ENCODE assay signal across 8 cellular contexts in genomic region chr7:135171581-135172291, GRCh38. TPM values are rescaled to one million over a fixed set of nuclear protein-coding genes. Genes with fewer than 3 reads are reported as not detected.
A peak's percentile ranks its signal among the peaks of the same experiment; 100 is the strongest.
DNase-seq lines count a peak whose midpoint lies in the region; ATAC-seq, FAIRE-seq and TF ChIP-seq lines count a peak whose summit lies in the region.
"Not testable (repeated sequence)": the region's sequence is repeated elsewhere in the genome, so short reads cannot be mapped to it uniquely, and the experiment has no call there.

No MANE protein-coding gene starts in this region.

- DNase-seq in Caco-2; WTC11 (ENCODE audit: low spot score): not testable (repeated sequence)
- DNase-seq in HuH-7 (ENCODE audit: low spot score) = peak; percentile 76
- DNase-seq in fibroblast of mammary gland (ENCODE audit: low read depth) = peak; percentile 39
- peak; percentile 83 for DNase-seq in HepG2 (ENCODE audit: low spot score)
- DNase-seq in tibial artery = peak in 1 of 2 donors; percentile 91

- H3K27me3 ChIP-seq in Caco-2 (replicated peaks; ENCODE audit: control insufficient read depth, insufficient read depth, low read length); HepG2 (ENCODE audit: control insufficient read depth in 1 of 2, insufficient read depth in 2 of 2, low read length in 2 of 2); parathyroid adenoma (ENCODE audit: control insufficient read depth, insufficient read depth, low read length); tibial artery: not testable (repeated sequence)

- TF ChIP-seq EP300 in HepG2 (IDR thresholded peaks at IDR 0.05; ENCODE audit: low read depth in 2 of 2, low read length in 2 of 2); HepG2 (CRISPR knock-in tag; IDR thresholded peaks at IDR 0.05; ENCODE audit: borderline replicate concordance): not testable (repeated sequence)

- BruUV-seq in Caco-2 (replicated peaks; lab: Mats Ljungman, UMichigan) (TSS peak; percentile 50), HepG2 (replicated peaks; lab: Mats Ljungman, UMichigan) (TSS peak; percentile 60)

- H3K4me3 Mint-ChIP-seq in Caco-2 (ENCODE audit: unreplicated experiment) = peak overlapping the region; percentile 85
- H3K4me3 Mint-ChIP-seq in WTC11 = peak overlapping the region; percentile 90
- H3K4me3 Mint-ChIP-seq in brain = peak overlapping the region; percentile 82 to 95 (median 85)

- H3K9me3 Mint-ChIP-seq in Caco-2 (ENCODE audit: unreplicated experiment) = peaks cover 11% of the 10 kb centered on the region
- H3K9me3 Mint-ChIP-seq in WTC11, brain: not testable (repeated sequence)

- not testable (repeated sequence) for H2AFZ ChIP-seq in HepG2 (ENCODE audit: low read length)
- H2AFZ ChIP-seq in parathyroid adenoma = peak overlapping the region; percentile 92

- H3K4me3 ChIP-seq in Caco-2 (ENCODE audit: low read depth, low read length); fibroblast of mammary gland (ENCODE audit: control insufficient read depth, low read depth, low read length); parathyroid adenoma (ENCODE audit: low read depth, low read length): not testable (repeated sequence)
- H3K4me3 ChIP-seq in HepG2 (replicated peaks in 1 of 3; ENCODE audit: insufficient read depth in 1 of 3, low read depth in 2 of 3, low read length in 3 of 3) (peak overlapping the region; percentile 70 to 95 (median 84); a peak in 5 of 6 replicates), tibial artery (peak overlapping the region; percentile 78 to 99)

- CTCF ChIA-PET in Caco-2 (lab: Charles Lee) (interaction anchor here (0.7 to 2.2 kb wide), 2 partner anchors 185 to 447 kb away, joined by 3 to 8 read pairs; partner anchors contain the start of gene AGBL3), WTC11 (lab: Charles Lee) (interaction anchor here (1.3 to 2.1 kb wide), 4 partner anchors 17 to 188 kb away, joined by 3 to 7 read pairs (median 5); partner anchors contain the start of gene AGBL3), HepG2 (lab: Yijun Ruan, JAX; ENCODE audit: low intra/inter-chr PET ratio, low total read pairs) (interaction anchor here (1.3 to 2.4 kb wide), 2 partner anchors 185 to 538 kb away, joined by 3 to 11 read pairs; partner anchors contain the start of gene AGBL3)

- TF ChIP-seq RAD21 in HepG2 (CRISPR knock-in tag; IDR thresholded peaks at IDR 0.05) = 0 out of 2 replicates have a peak, but pooled peaks have one; percentile 20

- peak overlapping the region; percentile 92 for H3K9ac ChIP-seq in HepG2 (ENCODE audit: insufficient read depth, low read depth, low read length)
- H3K9ac ChIP-seq in parathyroid adenoma = not testable (repeated sequence)

- H3K4me1 Mint-ChIP-seq in Caco-2 (ENCODE audit: low read depth, unreplicated experiment) (peaks cover 24% of the 10 kb centered on the region), WTC11 (peaks cover 36% of the 10 kb centered on the region), brain (peaks cover 45% of the 10 kb centered on the region)

- peak overlapping the region; percentile 74 for H3K4me2 ChIP-seq in HepG2 (ENCODE audit: low read depth, low read length)
- H3K4me2 ChIP-seq in parathyroid adenoma (ENCODE audit: low read length) = not testable (repeated sequence)

- not testable (repeated sequence) for H3K9me3 ChIP-seq in Caco-2; HepG2 (ENCODE audit: low read length); parathyroid adenoma (ENCODE audit: control insufficient read depth, low read length); tibial artery

- H3K27ac ChIP-seq in HepG2 (ENCODE audit: extremely low read length, insufficient read depth, low read length) = peak overlapping the region; percentile 87
- H3K27ac ChIP-seq in parathyroid adenoma = peak overlapping the region; percentile 81
- peak overlapping the region; percentile 93 to 97 for H3K27ac ChIP-seq in tibial artery

- in situ Hi-C loops in HepG2 (cut with HindIII; ENCODE audit: extremely low pct_ligation_motif_present, low pct_unique_long_range_greater_than_20kb) = not testable (repeated sequence)

- H3K36me3 Mint-ChIP-seq in Caco-2 (ENCODE audit: insufficient read depth, unreplicated experiment) (peaks cover 46% of the 10 kb centered on the region), WTC11 (peaks cover 22% of the 10 kb centered on the region), brain (peaks cover 14% of the 10 kb centered on the region)

- POLR2A ChIA-PET in Caco-2 (lab: Charles Lee); WTC11 (lab: Charles Lee): not testable (repeated sequence)
- POLR2A ChIA-PET in HepG2 (lab: Yijun Ruan, JAX) = interaction anchor here (0.7 to 4.4 kb wide), 16 partner anchors 8 to 526 kb away, joined by 3 to 30 read pairs (median 5); partner anchors contain the start of genes AGBL3, BPGM, TMEM140 and WDR91

- peak overlapping the region; percentile 94 for H3K27ac Mint-ChIP-seq in Caco-2 (ENCODE audit: unreplicated experiment)
- peak overlapping the region; percentile 95 for H3K27ac Mint-ChIP-seq in WTC11
- H3K27ac Mint-ChIP-seq in brain = peak overlapping the region; percentile 73 to 98 (median 91)

- not testable (repeated sequence) for H3K27me3 Mint-ChIP-seq in Caco-2 (ENCODE audit: insufficient read depth, unreplicated experiment); WTC11 (ENCODE audit: low read depth); brain

- ATAC-seq in WTC11 = not testable (repeated sequence)
- peak; percentile 65 for ATAC-seq in HepG2

- peak; percentile 72 to 82 for TF ChIP-seq POLR2A in HepG2 (IDR thresholded peaks at IDR 0.05; ENCODE audit: insufficient read depth in 1 of 2, low read depth in 2 of 2, low read length in 2 of 2)

- H3K79me2 ChIP-seq in HepG2 (ENCODE audit: insufficient read depth, low read length) = peaks cover 69% of the 10 kb centered on the region
- not testable (repeated sequence) for H3K79me2 ChIP-seq in parathyroid adenoma

- not testable (repeated sequence) for H3K36me3 ChIP-seq in Caco-2 (ENCODE audit: control insufficient read depth, insufficient read depth, low read length); parathyroid adenoma (ENCODE audit: control insufficient read depth, insufficient read depth, low read length)
- H3K36me3 ChIP-seq in HepG2 (replicated peaks in 1 of 2; ENCODE audit: control insufficient read depth in 1 of 2, insufficient read depth in 2 of 2, low read length in 2 of 2) (peaks cover 6 to 35% of the 10 kb centered on the region in 2 experiments; a peak in 4 of 5 replicates), tibial artery (peaks cover 2 to 23% (median 19%) of the 10 kb centered on the region in 3 donors)

- H4K20me1 ChIP-seq in HepG2 (ENCODE audit: insufficient read depth, low read length) = not testable (repeated sequence)

- H3K4me1 ChIP-seq in Caco-2 (peaks cover 12% of the 10 kb centered on the region; the same call in 1 of the 2 replicates), HepG2 (ENCODE audit: insufficient read depth, low read length) (peaks cover 60% of the 10 kb centered on the region), parathyroid adenoma (peaks cover 12% of the 10 kb centered on the region), tibial artery (peaks cover 7 to 40% (median 35%) of the 10 kb centered on the region in 4 donors)

- intact Hi-C loops in Caco-2 (cut with micrococcal nuclease; ENCODE audit: unreplicated experiment) (loop anchor here (2.0 to 5.0 kb wide), 5 partner anchors 39 to 539 kb away; partner anchors contain the start of genes BPGM and WDR91), HepG2 (cut with micrococcal nuclease; ENCODE audit: unreplicated experiment) (loop anchor here (2.0 to 5.0 kb wide), 4 partner anchors 17 to 279 kb away; partner anchors contain the start of genes AGBL3 and WDR91), tibial artery (cut with DNase I; ENCODE audit: low total_unique reads) (loop anchor here (2.0 to 5.0 kb wide), 2 partner anchors 41 to 485 kb away; partner anchors contain the start of gene WDR91)

- not testable (repeated sequence) for TF ChIP-seq CTCF in Caco-2 (IDR thresholded peaks at IDR 0.05; ENCODE audit: insufficient read depth in 1 of 2, low read depth in 1 of 2, low read length in 1 of 2, severe bottlenecking in 1 of 2, unreplicated experiment in 1 of 2); WTC11 (IDR thresholded peaks at IDR 0.05); brain (conservative IDR thresholded peaks at IDR 0.05); fibroblast of mammary gland (conservative IDR thresholded peaks at IDR 0.05; ENCODE audit: control insufficient read depth, insufficient read depth, low read depth, low read length); HepG2 (CRISPR knock-in tag; IDR thresholded peaks at IDR 0.05); parathyroid adenoma (IDR thresholded peaks at IDR 0.05); tibial artery (IDR thresholded peaks at IDR 0.05)

- FAIRE-seq in HepG2 (lab: Jason Lieb, UNC) = not testable (repeated sequence)

- WGBS in HepG2 (ENCODE audit: low lambda C conversion rate) = 0% methylated on average over 10 of the region's 19 CpGs

RNA-seq across cellular contexts. Expression of gene CYREN, which starts 1.2 kb away (rescaled TPM):
- total RNA-seq in Caco-2 (2022) (60.9 and 62.6 TPM in 2 replicates), WTC11 (2021) (37.9 to 43.0 TPM (median 41.4 TPM) in 3 replicates), HepG2 (2016; rRNA removed; fragmentation: Illumina TruSeq; extraction: Trizol) (60.7 and 68.6 TPM in 2 replicates)
- polyA plus RNA-seq in brain (ENCODE audit: insufficient read depth, low read depth, low replicate concordance) (23.3 TPM), HepG2 (2011; rRNA removed) (19.3 and 20.7 TPM in 2 replicates)
- 24.2 and 27.7 TPM in 2 replicates for total RNA-seq in HepG2 (2016; cell fraction: cytosol; rRNA removed; fragmentation: Illumina TruSeq; extraction: Trizol; ENCODE audit: low read depth)
- total RNA-seq in HepG2 (2016; cell fraction: insoluble cytoplasmic fraction; rRNA removed; fragmentation: Illumina TruSeq; extraction: Trizol) = 58.8 and 66.8 TPM in 2 replicates
- total RNA-seq in HepG2 (2016; cell fraction: membrane; rRNA removed; fragmentation: Illumina TruSeq; extraction: Trizol) = 48.2 and 58.3 TPM in 2 replicates
- 42.2 and 46.2 TPM in 2 replicates for total RNA-seq in HepG2 (2016; cell fraction: nucleus; rRNA removed; fragmentation: Illumina TruSeq; extraction: Trizol)
- polyA plus RNA-seq in HepG2 (2011; cell fraction: cytosol; rRNA removed) = 19.8 and 20.9 TPM in 2 replicates
- polyA plus RNA-seq in HepG2 (2011; cell fraction: nucleus; rRNA removed) = 15.6 and 18.8 TPM in 2 replicates
- polyA plus RNA-seq in HepG2 (2012) = 44.5 and 69.6 TPM in 2 replicates
- 13.5 and 22.0 TPM in 2 replicates for polyA plus RNA-seq in HepG2 (2016; cell fraction: cytosol; fragmentation: Illumina TruSeq; extraction: Trizol; ENCODE audit: low read depth)
- polyA plus RNA-seq in HepG2 (2016; cell fraction: insoluble cytoplasmic fraction; fragmentation: Illumina TruSeq; extraction: Trizol; ENCODE audit: low read depth) = 62.6 and 67.4 TPM in 2 replicates
- polyA plus RNA-seq in HepG2 (2016; cell fraction: membrane; fragmentation: Illumina TruSeq; extraction: Trizol; ENCODE audit: low read depth) = 31.2 and 44.6 TPM in 2 replicates
- 46.9 and 49.8 TPM in 2 replicates for polyA plus RNA-seq in HepG2 (2016; cell fraction: nucleus; fragmentation: Illumina TruSeq; extraction: Trizol; ENCODE audit: insufficient read depth, low read depth)
- polyA minus RNA-seq in HepG2 (2011; rRNA and poly(A)+ RNA removed; ENCODE audit: low replicate concordance) = 24.4 and 62.5 TPM in 2 replicates
- 8.6 and 12.1 TPM in 2 replicates for polyA minus RNA-seq in HepG2 (2011; cell fraction: cytosol; rRNA and poly(A)+ RNA removed)
- 20.6 and 24.7 TPM in 2 replicates for polyA minus RNA-seq in HepG2 (2011; cell fraction: nucleus; rRNA and poly(A)+ RNA removed)

RNA-seq across cellular contexts. Expression of gene TMEM140, which starts 23.9 kb away (rescaled TPM):
- total RNA-seq in Caco-2 (2022) = 3.8 and 6.1 TPM in 2 replicates
- total RNA-seq in WTC11 (2021) = 0.11 to 0.14 TPM in 2 of 3 replicates, not detected in the other
- polyA plus RNA-seq in brain (ENCODE audit: insufficient read depth, low read depth, low replicate concordance) = 9.7 TPM
- 5.6 and 9.2 TPM in 2 replicates for total RNA-seq in HepG2 (2016; rRNA removed; fragmentation: Illumina TruSeq; extraction: Trizol)
- 1.1 and 1.5 TPM in 2 replicates for total RNA-seq in HepG2 (2016; cell fraction: cytosol; rRNA removed; fragmentation: Illumina TruSeq; extraction: Trizol; ENCODE audit: low read depth)
- 6.3 and 8.9 TPM in 2 replicates for total RNA-seq in HepG2 (2016; cell fraction: insoluble cytoplasmic fraction; rRNA removed; fragmentation: Illumina TruSeq; extraction: Trizol)
- total RNA-seq in HepG2 (2016; cell fraction: membrane; rRNA removed; fragmentation: Illumina TruSeq; extraction: Trizol) = 2.6 and 3.2 TPM in 2 replicates
- total RNA-seq in HepG2 (2016; cell fraction: nucleus; rRNA removed; fragmentation: Illumina TruSeq; extraction: Trizol) = 7.9 and 10.4 TPM in 2 replicates
- polyA plus RNA-seq in HepG2 (2011; rRNA removed) = 21.7 and 35.7 TPM in 2 replicates
- 24.2 and 35.4 TPM in 2 replicates for polyA plus RNA-seq in HepG2 (2011; cell fraction: cytosol; rRNA removed)
- 17.7 and 30.5 TPM in 2 replicates for polyA plus RNA-seq in HepG2 (2011; cell fraction: nucleus; rRNA removed)
- 45.3 and 74.1 TPM in 2 replicates for polyA plus RNA-seq in HepG2 (2012)
- 1.1 TPM in 2 replicates for polyA plus RNA-seq in HepG2 (2016; cell fraction: cytosol; fragmentation: Illumina TruSeq; extraction: Trizol; ENCODE audit: low read depth)
- 5.3 and 6.1 TPM in 2 replicates for polyA plus RNA-seq in HepG2 (2016; cell fraction: insoluble cytoplasmic fraction; fragmentation: Illumina TruSeq; extraction: Trizol; ENCODE audit: low read depth)
- polyA plus RNA-seq in HepG2 (2016; cell fraction: membrane; fragmentation: Illumina TruSeq; extraction: Trizol; ENCODE audit: low read depth) = 2.1 and 2.2 TPM in 2 replicates
- 7.8 and 11.6 TPM in 2 replicates for polyA plus RNA-seq in HepG2 (2016; cell fraction: nucleus; fragmentation: Illumina TruSeq; extraction: Trizol; ENCODE audit: insufficient read depth, low read depth)
- polyA minus RNA-seq in HepG2 (2011; rRNA and poly(A)+ RNA removed; ENCODE audit: low replicate concordance) = 0.26 and 39.0 TPM in 2 replicates
- 15.9 and 32.1 TPM in 2 replicates for polyA minus RNA-seq in HepG2 (2011; cell fraction: cytosol; rRNA and poly(A)+ RNA removed)
- 41.2 and 55.0 TPM in 2 replicates for polyA minus RNA-seq in HepG2 (2011; cell fraction: nucleus; rRNA and poly(A)+ RNA removed)

RNA-seq across cellular contexts. Expression of gene WDR91, which starts 39.6 kb away (rescaled TPM):
- total RNA-seq in Caco-2 (2022) = 11.5 and 12.6 TPM in 2 replicates
- 8.8 to 12.0 TPM (median 10.2 TPM) in 3 replicates for total RNA-seq in WTC11 (2021)
- 8.0 TPM for polyA plus RNA-seq in brain (ENCODE audit: insufficient read depth, low read depth, low replicate concordance)
- total RNA-seq in HepG2 (2016; rRNA removed; fragmentation: Illumina TruSeq; extraction: Trizol) = 10.0 and 12.1 TPM in 2 replicates
- 1.1 and 1.8 TPM in 2 replicates for total RNA-seq in HepG2 (2016; cell fraction: cytosol; rRNA removed; fragmentation: Illumina TruSeq; extraction: Trizol; ENCODE audit: low read depth)
- total RNA-seq in HepG2 (2016; cell fraction: insoluble cytoplasmic fraction; rRNA removed; fragmentation: Illumina TruSeq; extraction: Trizol) = 9.2 and 12.1 TPM in 2 replicates
- total RNA-seq in HepG2 (2016; cell fraction: membrane; rRNA removed; fragmentation: Illumina TruSeq; extraction: Trizol) = 1.5 and 2.3 TPM in 2 replicates
- 11.3 and 14.5 TPM in 2 replicates for total RNA-seq in HepG2 (2016; cell fraction: nucleus; rRNA removed; fragmentation: Illumina TruSeq; extraction: Trizol)
- 11.6 and 13.7 TPM in 2 replicates for polyA plus RNA-seq in HepG2 (2011; rRNA removed)
- 7.2 and 8.6 TPM in 2 replicates for polyA plus RNA-seq in HepG2 (2011; cell fraction: cytosol; rRNA removed)
- 43.9 and 51.3 TPM in 2 replicates for polyA plus RNA-seq in HepG2 (2011; cell fraction: nucleus; rRNA removed)
- polyA plus RNA-seq in HepG2 (2012) = 5.7 and 6.1 TPM in 2 replicates
- polyA plus RNA-seq in HepG2 (2016; cell fraction: cytosol; fragmentation: Illumina TruSeq; extraction: Trizol; ENCODE audit: low read depth) = 0.26 and 0.31 TPM in 2 replicates
- 10.7 and 11.4 TPM in 2 replicates for polyA plus RNA-seq in HepG2 (2016; cell fraction: insoluble cytoplasmic fraction; fragmentation: Illumina TruSeq; extraction: Trizol; ENCODE audit: low read depth)
- 0.56 and 0.65 TPM in 2 replicates for polyA plus RNA-seq in HepG2 (2016; cell fraction: membrane; fragmentation: Illumina TruSeq; extraction: Trizol; ENCODE audit: low read depth)
- 21.1 and 22.2 TPM in 2 replicates for polyA plus RNA-seq in HepG2 (2016; cell fraction: nucleus; fragmentation: Illumina TruSeq; extraction: Trizol; ENCODE audit: insufficient read depth, low read depth)
- 8.2 and 19.7 TPM in 2 replicates for polyA minus RNA-seq in HepG2 (2011; rRNA and poly(A)+ RNA removed; ENCODE audit: low replicate concordance)
- polyA minus RNA-seq in HepG2 (2011; cell fraction: cytosol; rRNA and poly(A)+ RNA removed) = 5.3 and 8.8 TPM in 2 replicates
- 12.6 and 17.4 TPM in 2 replicates for polyA minus RNA-seq in HepG2 (2011; cell fraction: nucleus; rRNA and poly(A)+ RNA removed)
